ENCODE assay signal across 9 cellular contexts in the genomic region with DNA sequence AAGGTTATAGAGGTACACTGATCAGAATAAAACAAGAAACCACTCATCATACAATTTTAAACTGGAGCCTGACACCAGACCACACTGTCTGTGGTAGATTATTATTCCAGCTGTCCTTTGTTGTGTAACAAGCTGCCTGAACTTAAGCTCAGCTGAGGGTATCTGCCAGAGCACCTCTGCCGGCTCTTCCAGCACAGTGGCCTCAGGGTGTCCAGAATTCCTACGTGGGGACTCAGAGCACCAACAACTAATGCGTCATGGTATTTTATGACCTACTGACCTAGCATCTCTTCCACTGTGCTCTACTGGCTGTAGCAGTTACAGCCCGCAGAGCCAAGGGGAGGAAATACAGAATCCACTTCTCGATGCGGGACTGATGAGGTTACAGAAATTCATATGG. TPM values are rescaled to one million over a fixed set of nuclear protein-coding genes. Genes with fewer than 3 reads are reported as not detected.
DNase-seq lines count a peak whose midpoint lies in the region; ATAC-seq, FAIRE-seq and TF ChIP-seq lines count a peak whose summit lies in the region.
"Had no signal": no experiment of that assay in that cellular context is flagged by ENCODE, and none has a peak within 500 bp of the region (broad histone marks: within the 10 kb centered on the region; RNA-seq: fewer than 3 reads in every experiment).

No MANE protein-coding gene starts in this region.

- no peaks in the 10 kb centered on the region for H3K27me3 Mint-ChIP-seq in T-helper 2 cell treated with Interferon-gamma antibody and Interleukin-4, amounts not matched to agents 5 μg/mL and 100 μg/mL, for 36 hours (ENCODE audit: low read depth)

- H3K9me3 Mint-ChIP-seq in T-helper 2 cell treated with Interferon-gamma antibody and Interleukin-4, amounts not matched to agents 5 μg/mL and 100 μg/mL, for 36 hours, result no peaks in the 10 kb centered on the region

- H3K27ac Mint-ChIP-seq in T-helper 2 cell treated with Interferon-gamma antibody and Interleukin-4, amounts not matched to agents 5 μg/mL and 100 μg/mL, for 36 hours, result no peak overlapping the region

- no peaks in the 10 kb centered on the region for H3K36me3 Mint-ChIP-seq in T-helper 2 cell treated with Interferon-gamma antibody and Interleukin-4, amounts not matched to agents 5 μg/mL and 100 μg/mL, for 36 hours (ENCODE audit: low read depth)

- no peak for ATAC-seq in GM21381 (IDR thresholded peaks at IDR 0.05; ENCODE audit: unreplicated experiment)

- no peak for TF ChIP-seq CTCF in fibroblast of villous mesenchyme (IDR thresholded peaks at IDR 0.05; ENCODE audit: insufficient read depth, low read depth, low read length)

- DNase-seq in H54 (ENCODE audit: insufficient read length, low spot score) (peak; percentile 90), SHP77 treated with DMSO at 0.1 percent for 48 hours (lab: John Stamatoyannopoulos, UW) (peak; percentile 61), fibroblast of villous mesenchyme (ENCODE audit: low read depth) (peak; percentile 90), skeletal muscle cell (ENCODE audit: low read depth) (peak; percentile 76), activated T-cell treated with anti-CD3 and anti-CD28 coated beads for 4 hours (no peak)
- no peak for DNase-seq in T-helper 2 cell treated with Interferon-gamma antibody and Interleukin-4, amounts not matched to agents 5 μg/mL and 100 μg/mL, for 36 hours (ENCODE audit: low spot score)
- DNase-seq: hippocampal formation, NCI-H1105 had no signal

- no peak overlapping the region for H3K4me3 Mint-ChIP-seq in T-helper 2 cell treated with Interferon-gamma antibody and Interleukin-4, amounts not matched to agents 5 μg/mL and 100 μg/mL, for 36 hours

- peaks cover 2% of the 10 kb centered on the region for H3K4me1 Mint-ChIP-seq in T-helper 2 cell treated with Interferon-gamma antibody and Interleukin-4, amounts not matched to agents 5 μg/mL and 100 μg/mL, for 36 hours (ENCODE audit: low read depth)

- H3K4me3 ChIP-seq in fibroblast of villous mesenchyme (ENCODE audit: low read depth, low read length) (no peak overlapping the region), skeletal muscle cell (ENCODE audit: low read depth, low read length) (no peak overlapping the region)

- no peak for TF ChIP-seq POLR2A in H54 (IDR thresholded peaks at IDR 0.05; ENCODE audit: low read depth, low read length)

- peak; percentile 99 for FAIRE-seq in H54 (lab: Jason Lieb, UNC)

RNA-seq across cellular contexts. Expression of gene RAF1, which starts 15.6 kb away (rescaled TPM):
- total RNA-seq in fibroblast of villous mesenchyme, result 86.7 and 111 TPM in 2 replicates

Comparison
In these comparisons a context has a peak if more than half of its experiments do, and no peak if none do; other contexts are left out.
1. DNase-seq: peak in H54 (single experiment), SHP77 treated with DMSO at 0.1 percent for 48 hours (single experiment), fibroblast of villous mesenchyme (single experiment) and skeletal muscle cell (single experiment); none in activated T-cell treated with anti-CD3 and anti-CD28 coated beads for 4 hours (single experiment) and T-helper 2 cell treated with Interferon-gamma antibody and Interleukin-4, amounts not matched to agents 5 μg/mL and 100 μg/mL, for 36 hours (single experiment).